Comparison of ENCODE assay signal across 10 cellular contexts in genomic region chr10:77179015-77179695, GRCh38.
DNase-seq lines count a peak whose midpoint lies in the region; ATAC-seq and TF ChIP-seq lines count a peak whose summit lies in the region.
"Had no signal": no experiment of that assay in that cellular context is flagged by ENCODE, and none has a peak within 500 bp of the region (broad histone marks: within the 10 kb centered on the region; RNA-seq: fewer than 3 reads in every experiment).

No MANE protein-coding gene starts in this region.

- H3K36me3 ChIP-seq in adrenal gland (replicated peaks in 1 of 2), result no peaks in the 10 kb centered on the region

- peak; percentile 59 for DNase-seq in GOT3 (lab: John Stamatoyannopoulos, UW)
- DNase-seq in adrenal gland, result peak; percentile 63 to 80 (median 77)
- peak in 2 of 3 donors; percentile 49 to 50 for DNase-seq in right cardiac atrium
- peak; percentile 75 for DNase-seq in smooth muscle cell of the brain vasculature (ENCODE audit: low read depth, low spot score)
- no peak for DNase-seq in HEK293T (ENCODE audit: extremely low spot score)
- no peak for DNase-seq in stimulated activated naive B cell treated with anti-CD40 and anti-IgM and Interleukin-4, amounts not matched to agents 10 μg/mL and 1 μg/mL and 100 μg/mL, for 72 hours
- DNase-seq in NK-92 (lab: John Stamatoyannopoulos, UW; ENCODE audit: unreplicated experiment), result no peak
- DNase-seq: activated B cell treated with CpG ODN at 0.5 μM for 24 hours, cortex of kidney had no signal

- H3K4me3 ChIP-seq in adrenal gland, result no peak overlapping the region
- H3K4me3 ChIP-seq in right cardiac atrium (ENCODE audit: low read length), result no peak overlapping the region

- ATAC-seq in right cardiac atrium (peak; percentile 56 to 66), HG03097 (IDR thresholded peaks at IDR 0.05; ENCODE audit: low FRiP score, unreplicated experiment) (no peak)
- ATAC-seq in stimulated activated naive B cell treated with anti-CD40 and anti-IgM and Interleukin-4, amounts not matched to agents 10 μg/mL and 1 μg/mL and 100 μg/mL, for 72 hours (replicated peaks), result no peak

- no peak for TF ChIP-seq POLR2A in adrenal gland (IDR thresholded peaks at IDR 0.05)

- no peaks in the 10 kb centered on the region for H3K36me3 Mint-ChIP-seq in stimulated activated naive B cell treated with anti-CD40 and anti-IgM and Interleukin-4, amounts not matched to agents 10 μg/mL and 1 μg/mL and 100 μg/mL, for 72 hours

- no peak overlapping the region for H3K4me3 Mint-ChIP-seq in stimulated activated naive B cell treated with anti-CD40 and anti-IgM and Interleukin-4, amounts not matched to agents 10 μg/mL and 1 μg/mL and 100 μg/mL, for 72 hours
- H3K4me3 Mint-ChIP-seq: activated B cell treated with CpG ODN at 0.5 μM for 24 hours had no signal

- H3K4me1 ChIP-seq in adrenal gland (replicated peaks in 1 of 2) (no peaks in the 10 kb centered on the region), right cardiac atrium (ENCODE audit: control insufficient read depth, insufficient read depth, low read length) (no peaks in the 10 kb centered on the region)

- no peak overlapping the region for H3K27ac Mint-ChIP-seq in stimulated activated naive B cell treated with anti-CD40 and anti-IgM and Interleukin-4, amounts not matched to agents 10 μg/mL and 1 μg/mL and 100 μg/mL, for 72 hours
- H3K27ac Mint-ChIP-seq: activated B cell treated with CpG ODN at 0.5 μM for 24 hours had no signal

- H3K27me3 ChIP-seq in adrenal gland (no peaks in the 10 kb centered on the region), right cardiac atrium (ENCODE audit: control insufficient read depth, insufficient read depth) (no peaks in the 10 kb centered on the region)

- H3K9me3 Mint-ChIP-seq in stimulated activated naive B cell treated with anti-CD40 and anti-IgM and Interleukin-4, amounts not matched to agents 10 μg/mL and 1 μg/mL and 100 μg/mL, for 72 hours, result no peaks in the 10 kb centered on the region
- H3K9me3 Mint-ChIP-seq: activated B cell treated with CpG ODN at 0.5 μM for 24 hours had no signal

- WGBS in adrenal gland, 4 donors, result 63 to 67% (median 65%) methylated on average over 11 to 12 of the region's 12 CpGs
- WGBS in right cardiac atrium, result 60% methylated on average over 12 of the region's 12 CpGs

- H3K27me3 Mint-ChIP-seq in stimulated activated naive B cell treated with anti-CD40 and anti-IgM and Interleukin-4, amounts not matched to agents 10 μg/mL and 1 μg/mL and 100 μg/mL, for 72 hours, result peaks cover 16 to 19% of the 10 kb centered on the region in 2 donors

- POLR2A ChIA-PET in HEK293T (lab: Yijun Ruan, JAX), result no interaction called here

- no peak overlapping the region for H3K27ac ChIP-seq in adrenal gland
- no peak overlapping the region for H3K27ac ChIP-seq in right cardiac atrium (ENCODE audit: low read length)

- no peaks in the 10 kb centered on the region for H3K4me1 Mint-ChIP-seq in stimulated activated naive B cell treated with anti-CD40 and anti-IgM and Interleukin-4, amounts not matched to agents 10 μg/mL and 1 μg/mL and 100 μg/mL, for 72 hours
- H3K4me1 Mint-ChIP-seq: activated B cell treated with CpG ODN at 0.5 μM for 24 hours had no signal

- CTCF ChIA-PET in HEK293T (lab: Yijun Ruan, JAX), result no interaction called here

- TF ChIP-seq CTCF in adrenal gland (IDR thresholded peaks at IDR 0.05), result no peak

- intact Hi-C loops in adrenal gland (cut with DNase I) (loop anchor here (5.0 to 10.0 kb wide), 4 partner anchors 216 to 536 kb away; partner anchors contain the start of gene KCNMA1 (in 1 of the 2)), right cardiac atrium (cut with DNase I) (loop anchor here in 3 of 4 donors (5.0 to 10.0 kb wide), 2 partner anchors 216 to 463 kb away; no protein-coding TSS in a partner anchor)

- H3K9me3 ChIP-seq in adrenal gland (replicated peaks in 1 of 3), result no peaks in the 10 kb centered on the region
- H3K9me3 ChIP-seq in right cardiac atrium (ENCODE audit: control insufficient read depth, low read length), result no peaks in the 10 kb centered on the region

TF ChIP-seq in HEK293T, 16 proteins besides CTCF, POLR2A, EP300 and RAD21:
- TF ChIP-seq ZNF384 (IDR thresholded peaks at IDR 0.05) (no peak), NFRKB (IDR thresholded peaks at IDR 0.05) (no peak), FOXK2 (IDR thresholded peaks at IDR 0.05) (no peak), FOXM1 (IDR thresholded peaks at IDR 0.05; ENCODE audit: borderline replicate concordance) (no peak), BHLHE40 (IDR thresholded peaks at IDR 0.05; ENCODE audit: borderline replicate concordance) (no peak), L3MBTL2 (conservative IDR thresholded peaks at IDR 0.05) (no peak), LEF1 (IDR thresholded peaks at IDR 0.05; ENCODE audit: borderline replicate concordance) (no peak), ARNT (IDR thresholded peaks at IDR 0.05) (no peak), SP1 (IDR thresholded peaks at IDR 0.05) (no peak), HDGF (IDR thresholded peaks at IDR 0.05; ENCODE audit: borderline replicate concordance) (no peak), ELF4 (IDR thresholded peaks at IDR 0.05) (no peak), FOXA1 (IDR thresholded peaks at IDR 0.05) (no peak), PKNOX1 (IDR thresholded peaks at IDR 0.05) (no peak), TARDBP (IDR thresholded peaks at IDR 0.05) (no peak), SUZ12 (IDR thresholded peaks at IDR 0.05) (no peak), CTBP1 (IDR thresholded peaks at IDR 0.05; ENCODE audit: borderline replicate concordance) (no peak)
TF ChIP-seq in HEK293T: peak in this region for 0.

Comparison
In these comparisons a context has a peak if more than half of its experiments do, and no peak if none do; other contexts are left out.
1. DNase-seq: peak in GOT3 (single experiment), adrenal gland (7 of 7), right cardiac atrium (2 of 3) and smooth muscle cell of the brain vasculature (single experiment); none in HEK293T (single experiment), stimulated activated naive B cell treated with anti-CD40 and anti-IgM and Interleukin-4, amounts not matched to agents 10 μg/mL and 1 μg/mL and 100 μg/mL, for 72 hours (single experiment) and NK-92 (single experiment).
2. ATAC-seq: peak in right cardiac atrium (2 of 2); none in HG03097 (single experiment) and stimulated activated naive B cell treated with anti-CD40 and anti-IgM and Interleukin-4, amounts not matched to agents 10 μg/mL and 1 μg/mL and 100 μg/mL, for 72 hours (0 of 2).